ENCODE assay signal across 9 cellular contexts in genomic region chr1:58652351-58653184, GRCh38. TPM values are rescaled to one million over a fixed set of nuclear protein-coding genes. Genes with fewer than 3 reads are reported as not detected.
A peak's percentile ranks its signal among the peaks of the same experiment; 100 is the strongest.
DNase-seq lines count a peak whose midpoint lies in the region; ATAC-seq and TF ChIP-seq lines count a peak whose summit lies in the region.
"Had no signal": no experiment of that assay in that cellular context is flagged by ENCODE, and none has a peak within 500 bp of the region (broad histone marks: within the 10 kb centered on the region; RNA-seq: fewer than 3 reads in every experiment).

No MANE protein-coding gene starts in this region.

- no peak for TF ChIP-seq POLR2A in NB4 (IDR thresholded peaks at IDR 0.05; ENCODE audit: extremely low read depth, insufficient read length)

- peak; percentile 6 for DNase-seq in NK-92 treated with Interleukin-12 subunit alpha and Interleukin-12 subunit beta, amount 100 ng/mL, for 24 hours (lab: John Stamatoyannopoulos, UW)
- DNase-seq in NK-92 (lab: John Stamatoyannopoulos, UW; ENCODE audit: unreplicated experiment) (no peak), NB4 (ENCODE audit: low read depth) (peak; percentile 81), SK-N-MC (ENCODE audit: low read depth, low spot score) (peak; percentile 53), amniotic epithelial cell (ENCODE audit: low read depth) (peak; percentile 73), left ventricle myocardium inferior (peak; percentile 16), retinal pigment epithelial cell (ENCODE audit: low read depth) (peak; percentile 30)

- no peaks in the 10 kb centered on the region for H3K9me3 ChIP-seq in SK-N-MC (ENCODE audit: low read depth, low read length)
- no peaks in the 10 kb centered on the region for H3K9me3 ChIP-seq in left ventricle myocardium inferior (replicated peaks)
- H3K9me3 ChIP-seq: BLaER1 had no signal

- H3K36me3 ChIP-seq in SK-N-MC (ENCODE audit: insufficient read depth, low read length) (peaks cover 9% of the 10 kb centered on the region), left ventricle myocardium inferior (peaks cover 35% of the 10 kb centered on the region)

- peak; percentile 90 for ATAC-seq in HG02588 (IDR thresholded peaks at IDR 0.05; ENCODE audit: unreplicated experiment)

- no peak overlapping the region for H3K9ac ChIP-seq in SK-N-MC (ENCODE audit: insufficient read length)
- H3K9ac ChIP-seq: BLaER1 had no signal

- TF ChIP-seq CTCF in NB4 (IDR thresholded peaks at IDR 0.05; ENCODE audit: low read depth, low read length) (peak; percentile 61), left ventricle myocardium inferior (IDR thresholded peaks at IDR 0.05; ENCODE audit: borderline replicate concordance) (peak; percentile 88), retinal pigment epithelial cell (conservative IDR thresholded peaks at IDR 0.05; ENCODE audit: low read depth, low read length) (peak; percentile 75)

- H3K4me1 ChIP-seq in left ventricle myocardium inferior, result peaks cover 10% of the 10 kb centered on the region

- H3K27ac ChIP-seq in SK-N-MC, result no peak overlapping the region
- no peak overlapping the region for H3K27ac ChIP-seq in left ventricle myocardium inferior (replicated peaks)
- H3K27ac ChIP-seq: BLaER1 had no signal

- H3K4me3 ChIP-seq in NB4 (ENCODE audit: low read depth, low read length) (no peak overlapping the region), SK-N-MC (no peak overlapping the region), left ventricle myocardium inferior (no peak overlapping the region), retinal pigment epithelial cell (ENCODE audit: low read length) (no peak overlapping the region)
- H3K4me3 ChIP-seq: BLaER1 had no signal

- no peaks in the 10 kb centered on the region for H3K27me3 ChIP-seq in left ventricle myocardium inferior (ENCODE audit: low read depth)
- H3K27me3 ChIP-seq: BLaER1 had no signal

- intact Hi-C loops in left ventricle myocardium inferior (cut with micrococcal nuclease), result loop anchor here (2.0 kb wide), 1 partner anchor 138 kb away; no protein-coding TSS in a partner anchor

RNA-seq across cellular contexts. Expression of gene MYSM1, which starts 47.3 kb away (rescaled TPM):
- 20.4 TPM for total RNA-seq in left ventricle myocardium inferior
